8 cellular contexts compared by ENCODE assay signal in the genomic region with DNA sequence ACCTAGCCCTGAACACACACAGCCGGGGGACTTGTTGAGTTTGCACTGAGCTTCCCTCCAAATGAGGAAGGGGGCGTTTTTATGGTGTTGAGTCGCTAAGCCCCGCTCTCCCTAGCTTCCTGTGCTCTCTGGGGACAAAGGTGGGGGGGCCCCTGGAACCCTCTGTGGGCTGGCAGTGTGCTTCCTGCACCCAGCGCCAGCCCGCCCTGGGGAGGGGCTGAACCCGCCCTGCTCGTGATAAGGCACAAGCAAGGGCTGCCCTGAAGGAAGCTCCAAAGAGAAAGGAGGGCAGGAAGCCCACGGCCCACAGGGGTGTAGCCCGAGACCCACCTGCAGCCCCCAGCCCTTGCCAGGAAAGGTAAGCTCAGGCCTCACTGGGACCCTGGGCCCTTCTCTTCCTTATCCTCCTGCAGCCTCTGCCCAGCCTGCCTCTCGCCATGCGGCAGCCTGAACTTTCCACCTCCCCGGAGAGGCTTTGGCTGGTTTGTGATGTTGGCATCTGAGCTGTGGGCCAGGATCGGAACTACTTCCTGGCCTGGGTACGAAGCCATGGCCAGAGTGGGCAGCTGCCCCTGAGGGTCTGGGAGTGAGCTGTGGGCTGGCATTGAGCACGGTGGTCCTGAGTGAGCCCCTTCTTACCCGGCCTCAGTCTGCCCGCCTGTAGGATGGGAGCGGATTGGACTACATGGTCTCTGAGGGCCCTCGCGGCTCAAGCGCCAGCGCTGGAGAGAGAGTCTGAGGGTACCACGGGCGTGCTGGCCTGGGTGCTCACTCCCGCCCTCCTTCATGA. TPM values are rescaled to one million over a fixed set of nuclear protein-coding genes. Genes with fewer than 3 reads are reported as not detected.
DNase-seq lines count a peak whose midpoint lies in the region; ATAC-seq and TF ChIP-seq lines count a peak whose summit lies in the region.

A gene (plus strand): TSS at position 265 of the 790 bp plus-strand sequence. CDS start 644 bp downstream, outside the sequence.

- H3K36me3 Mint-ChIP-seq in CD8-positive, alpha-beta memory T cell, result peaks cover 9 to 66% (median 9%) of the 10 kb centered on the region in 3 donors
- H3K36me3 Mint-ChIP-seq in neural progenitor cell, result peaks cover 21% of the 10 kb centered on the region

- peaks cover 39% of the 10 kb centered on the region for H3K4me1 ChIP-seq in CD8-positive, alpha-beta memory T cell (ENCODE audit: insufficient read depth, low read length)
- peaks cover 33 to 38% of the 10 kb centered on the region in 2 donors for H3K4me1 ChIP-seq in duodenal mucosa (ENCODE audit: control insufficient read depth in 1 of 2, insufficient read depth in 2 of 2, low read length in 2 of 2)
- H3K4me1 ChIP-seq in neural progenitor cell, result peaks cover 8% of the 10 kb centered on the region
- peaks cover 24 to 47% (median 36%) of the 10 kb centered on the region in 4 donors for H3K4me1 ChIP-seq in upper lobe of left lung

- no peak for TF ChIP-seq EP300 in upper lobe of left lung (IDR thresholded peaks at IDR 0.05)

- H3K9ac ChIP-seq in duodenal mucosa (ENCODE audit: low read depth in 1 of 2, low read length in 2 of 2) (peak within 1 kb of the TSS; percentile 90 to 91), neural progenitor cell (no peak within 1 kb of the TSS)

- peak within 1 kb of the TSS; percentile 98 for H3K4me3 ChIP-seq in CD8-positive, alpha-beta memory T cell (ENCODE audit: low read length)
- H3K4me3 ChIP-seq in duodenal mucosa (ENCODE audit: low read depth in 1 of 2, low read length in 2 of 2) (peak within 1 kb of the TSS; percentile 89), neural progenitor cell (no peak within 1 kb of the TSS), upper lobe of left lung (peak within 1 kb of the TSS; percentile 37 to 62 (median 50))

- peak in 1 of 4 donors; percentile 74 for TF ChIP-seq POLR2A in upper lobe of left lung (IDR thresholded peaks at IDR 0.05)

- CTCF ChIA-PET in CD8-positive, alpha-beta memory T cell (lab: Charles Lee), result interaction anchor here (0.9 to 10.4 kb wide), 26 partner anchors 8 to 446 kb away, joined by 3 to 281 read pairs (median 8); a partner anchor contains a TSS

- peak within 1 kb of the TSS; percentile 86 to 98 (median 94) for H3K27ac Mint-ChIP-seq in CD8-positive, alpha-beta memory T cell
- no peak within 1 kb of the TSS for H3K27ac Mint-ChIP-seq in neural progenitor cell

- peaks cover 16 to 62% (median 32%) of the 10 kb centered on the region in 3 donors for H3K4me1 Mint-ChIP-seq in CD8-positive, alpha-beta memory T cell
- peaks cover 13% of the 10 kb centered on the region for H3K4me1 Mint-ChIP-seq in neural progenitor cell

- peak; percentile 56 to 81 (median 64) for DNase-seq in CD8-positive, alpha-beta memory T cell
- peak; percentile 56 for DNase-seq in activated CD4-positive, alpha-beta T cell treated with anti-CD3 and anti-CD28 coated beads for 1 hour
- DNase-seq in neural progenitor cell (ENCODE audit: low spot score) (no peak), upper lobe of left lung (peak; percentile 89), NCI-H187 (lab: John Stamatoyannopoulos, UW) (no peak)

- no peak for TF ChIP-seq CTCF in neural progenitor cell (IDR thresholded peaks at IDR 0.05)
- no peak for TF ChIP-seq CTCF in upper lobe of left lung (IDR thresholded peaks at IDR 0.05)

- no peaks in the 10 kb centered on the region for H3K9me3 Mint-ChIP-seq in CD8-positive, alpha-beta memory T cell
- H3K9me3 Mint-ChIP-seq in neural progenitor cell, result no peaks in the 10 kb centered on the region

- no peak within 1 kb of the TSS for H3K4me2 ChIP-seq in neural progenitor cell

- peaks cover 42% of the 10 kb centered on the region for H4K20me1 ChIP-seq in neural progenitor cell (ENCODE audit: low read depth)

- peaks cover 33% of the 10 kb centered on the region for H3F3A ChIP-seq in neural progenitor cell (ENCODE audit: low read depth)

- peak within 1 kb of the TSS; percentile 87 to 97 (median 92) for H3K4me3 Mint-ChIP-seq in CD8-positive, alpha-beta memory T cell
- H3K4me3 Mint-ChIP-seq in neural progenitor cell, result no peak within 1 kb of the TSS

- peaks cover 33% of the 10 kb centered on the region for H3K36me3 ChIP-seq in CD8-positive, alpha-beta memory T cell (ENCODE audit: insufficient read depth, low read length)
- peaks cover 17 to 36% of the 10 kb centered on the region in 2 donors for H3K36me3 ChIP-seq in duodenal mucosa (ENCODE audit: control insufficient read depth in 1 of 2, insufficient read depth in 2 of 2, low read length in 2 of 2)
- H3K36me3 ChIP-seq in neural progenitor cell, result no peaks in the 10 kb centered on the region
- H3K36me3 ChIP-seq in upper lobe of left lung, result peaks cover 9 to 46% (median 38%) of the 10 kb centered on the region in 4 donors

- WGBS in upper lobe of left lung, 2 donors, result 50 to 56% methylated on average over 2 to 26 of the region's 26 CpGs

- H3K27me3 Mint-ChIP-seq in CD8-positive, alpha-beta memory T cell, result no peaks in the 10 kb centered on the region
- H3K27me3 Mint-ChIP-seq in neural progenitor cell (ENCODE audit: insufficient read depth, low read depth), result peaks cover 8% of the 10 kb centered on the region

- H3K79me2 ChIP-seq in neural progenitor cell (ENCODE audit: low read depth), result no peaks in the 10 kb centered on the region

- H3K27me3 ChIP-seq in CD8-positive, alpha-beta memory T cell (ENCODE audit: insufficient read depth, low read length, poor library complexity, severe bottlenecking), result no peaks in the 10 kb centered on the region
- H3K27me3 ChIP-seq in duodenal mucosa (ENCODE audit: control insufficient read depth in 1 of 2, insufficient read depth in 2 of 2, low read length in 2 of 2) (no peaks in the 10 kb centered on the region), neural progenitor cell (no peaks in the 10 kb centered on the region), upper lobe of left lung (no peaks in the 10 kb centered on the region)

- ATAC-seq in HG03432 (IDR thresholded peaks at IDR 0.05; ENCODE audit: unreplicated experiment), result peak; percentile 41
- peak; percentile 60 to 65 for ATAC-seq in upper lobe of left lung (ENCODE audit: low FRiP score in 2 of 2)
- no peak for ATAC-seq in GM21737 (IDR thresholded peaks at IDR 0.05; ENCODE audit: unreplicated experiment)

- H2AFZ ChIP-seq in neural progenitor cell (replicated peaks), result no peak within 1 kb of the TSS

- H3K27ac ChIP-seq in CD8-positive, alpha-beta memory T cell (ENCODE audit: low read depth, low read length), result peak within 1 kb of the TSS; percentile 95
- H3K27ac ChIP-seq in duodenal mucosa (ENCODE audit: low read depth, low read length), result peak within 1 kb of the TSS; percentile 88
- H3K27ac ChIP-seq in neural progenitor cell, result peak within 1 kb of the TSS; percentile 3
- H3K27ac ChIP-seq in upper lobe of left lung, result peak within 1 kb of the TSS; percentile 86 to 94 (median 90)

- no peaks in the 10 kb centered on the region for H3K9me3 ChIP-seq in CD8-positive, alpha-beta memory T cell (ENCODE audit: low read length)
- H3K9me3 ChIP-seq in duodenal mucosa (ENCODE audit: control insufficient read depth in 1 of 2, low read length in 2 of 2), result no peaks in the 10 kb centered on the region
- no peaks in the 10 kb centered on the region for H3K9me3 ChIP-seq in neural progenitor cell (ENCODE audit: low read depth)
- no peaks in the 10 kb centered on the region for H3K9me3 ChIP-seq in upper lobe of left lung

- POLR2A ChIA-PET in CD8-positive, alpha-beta memory T cell (lab: Charles Lee), result interaction anchor here (0.6 to 5.7 kb wide), 19 partner anchors 10 to 655 kb away, joined by 3 to 69 read pairs (median 5); a partner anchor contains a TSS

RNA-seq across cellular contexts. Expression of the gene that starts here (rescaled TPM):
- total RNA-seq in CD8-positive, alpha-beta memory T cell, result 100 to 1,000 TPM; 205 to 213 TPM
- polyA plus RNA-seq in CD8-positive, alpha-beta memory T cell, result 206 TPM
- total RNA-seq in neural progenitor cell (ENCODE audit: low replicate concordance) (0.31 TPM in 1 of 2 replicates, not detected in the other), upper lobe of left lung (100 to 1,000 TPM in 3 of 6 donors, 10 to 100 TPM in 3; 33.2 to 119 (median 89.3) TPM)

Comparison
In these comparisons a context has a peak if more than half of its experiments do, and no peak if none do; other contexts are left out.
1. RNA of the gene that starts here (total RNA-seq): 205 to 213 TPM in CD8-positive, alpha-beta memory T cell and 33.2 to 119 TPM in upper lobe of left lung; 0.31 TPM in neural progenitor cell; every median in the first group is over 10 times any median in the second.
2. DNase-seq: peak in CD8-positive, alpha-beta memory T cell (5 of 5), activated CD4-positive, alpha-beta T cell treated with anti-CD3 and anti-CD28 coated beads for 1 hour (single experiment) and upper lobe of left lung (2 of 2); none in neural progenitor cell (single experiment) and NCI-H187 (0 of 2).
3. H3K27ac ChIP-seq: peak in every context shown above with its lines; median percentile 95 in CD8-positive, alpha-beta memory T cell; 90 in upper lobe of left lung; 88 in duodenal mucosa; 3 in neural progenitor cell.